14 cellular contexts compared by ENCODE assay signal in the genomic region with DNA sequence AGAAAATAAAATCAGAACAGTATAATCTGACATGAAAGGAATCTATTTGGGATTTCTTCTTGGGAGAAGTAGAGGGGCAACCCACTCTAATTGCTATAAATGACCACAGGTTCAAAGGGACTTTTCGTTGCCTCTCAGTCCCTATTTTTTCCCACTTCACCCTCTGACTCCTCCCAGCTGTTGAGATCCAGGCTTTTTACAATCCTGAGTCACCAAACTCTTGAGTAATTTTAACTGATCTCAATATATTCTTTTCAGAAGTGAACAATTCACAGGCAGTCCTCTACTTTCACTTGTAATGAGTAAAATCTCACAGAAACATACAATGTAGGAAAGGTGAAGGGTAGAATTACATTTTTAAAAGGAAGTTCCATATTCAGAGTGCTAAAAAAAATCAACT. TPM values are rescaled to one million over a fixed set of nuclear protein-coding genes. Genes with fewer than 3 reads are reported as not detected.
DNase-seq lines count a peak whose midpoint lies in the region; ATAC-seq and TF ChIP-seq lines count a peak whose summit lies in the region.
"Had no signal": no experiment of that assay in that cellular context is flagged by ENCODE, and none has a peak within 500 bp of the region (broad histone marks: within the 10 kb centered on the region; RNA-seq: fewer than 3 reads in every experiment).

No MANE protein-coding gene starts in this region.

- no peaks in the 10 kb centered on the region for H3K4me1 ChIP-seq in aorta (ENCODE audit: control insufficient read depth in 1 of 2, insufficient read depth in 2 of 2, low read length in 2 of 2)

- no peak overlapping the region for H3K27ac ChIP-seq in aorta (ENCODE audit: low read depth in 1 of 2, low read length in 2 of 2)
- H3K27ac ChIP-seq: HL-60, VCaP had no signal

- peaks cover 9% of the 10 kb centered on the region for H3K36me3 Mint-ChIP-seq in activated CD4-positive, alpha-beta T cell treated with anti-CD3 and anti-CD28 coated beads for 36 hours (ENCODE audit: low read depth)

- H3K9me3 Mint-ChIP-seq in activated CD4-positive, alpha-beta T cell treated with anti-CD3 and anti-CD28 coated beads for 36 hours (ENCODE audit: low read depth): no peaks in the 10 kb centered on the region

- H3K4me1 Mint-ChIP-seq in activated CD4-positive, alpha-beta T cell treated with anti-CD3 and anti-CD28 coated beads for 36 hours: peaks cover 13% of the 10 kb centered on the region

- 53 to 77% methylated on average over 1 of the region's 1 CpG for WGBS in aorta, 2 donors

- H3K36me3 ChIP-seq in aorta (ENCODE audit: control insufficient read depth in 1 of 2, insufficient read depth in 2 of 2, low read length in 1 of 2): no peaks in the 10 kb centered on the region

- CTCF ChIA-PET in activated CD4-positive, alpha-beta T cell treated with anti-CD3 and anti-CD28 coated beads for 36 hours (lab: Charles Lee): interaction anchor here (0.5 to 1.4 kb wide), 11 partner anchors 9 to 1617 kb away, joined by 3 to 8 read pairs (median 3); no protein-coding TSS in a partner anchor

- DNase-seq in activated CD4-positive, alpha-beta T cell treated with anti-CD3 and anti-CD28 coated beads for 36 hours: no peak
- no peak for DNase-seq in activated CD4-positive, alpha-beta T cell treated with anti-CD3 and anti-CD28 coated beads, Interleukin-2, amount 50 U/mL, for 48 hours
- DNase-seq in choroid plexus epithelial cell (ENCODE audit: low read depth) (peak; percentile 75), myocyte (ENCODE audit: low read depth) (peak; percentile 41), aorta (no peak), HUDEP-2 (lab: John Stamatoyannopoulos, UW; ENCODE audit: unreplicated experiment in 76 of 76) (no peak), cerebellar nuclear complex (lab: John Stamatoyannopoulos, UW) (no peak)
- DNase-seq: 8988T, NCI-H187 had no signal

- TF ChIP-seq CTCF in choroid plexus epithelial cell (conservative IDR thresholded peaks at IDR 0.05; ENCODE audit: low read depth, low read length): no peak

- POLR2A ChIA-PET in activated CD4-positive, alpha-beta T cell treated with anti-CD3 and anti-CD28 coated beads for 36 hours (lab: Charles Lee): no interaction called here

- H3K27me3 Mint-ChIP-seq in activated CD4-positive, alpha-beta T cell treated with anti-CD3 and anti-CD28 coated beads for 36 hours: no peaks in the 10 kb centered on the region

- H3K4me3 ChIP-seq in choroid plexus epithelial cell (ENCODE audit: low read depth, low read length) (no peak overlapping the region), aorta (ENCODE audit: low read length in 2 of 2) (no peak overlapping the region)
- H3K4me3 ChIP-seq: coronary artery had no signal

- H3K27ac Mint-ChIP-seq in activated CD4-positive, alpha-beta T cell treated with anti-CD3 and anti-CD28 coated beads for 36 hours: no peak overlapping the region

- intact Hi-C loops in activated CD4-positive, alpha-beta T cell treated with anti-CD3 and anti-CD28 coated beads for 36 hours (cut with DNase I, micrococcal nuclease): no loop called here
- intact Hi-C loops in aorta (cut with DNase I): no loop called here

- no peaks in the 10 kb centered on the region for H3K27me3 ChIP-seq in aorta (ENCODE audit: control insufficient read depth in 1 of 2, insufficient read depth in 2 of 2, low read length in 1 of 2)

- peak; percentile 49 for ATAC-seq in activated CD4-positive, alpha-beta T cell treated with anti-CD3 and anti-CD28 coated beads for 36 hours
- ATAC-seq in aorta (ENCODE audit: low FRiP score): peak; percentile 58
- ATAC-seq in HG03108 (IDR thresholded peaks at IDR 0.05; ENCODE audit: unreplicated experiment): no peak

- no peaks in the 10 kb centered on the region for H3K9me3 ChIP-seq in aorta (ENCODE audit: control insufficient read depth, low read length)

- H3K4me3 Mint-ChIP-seq in activated CD4-positive, alpha-beta T cell treated with anti-CD3 and anti-CD28 coated beads for 36 hours: no peak overlapping the region

RNA-seq across cellular contexts. Expression of gene EIF4E3, which starts 44.6 kb away (rescaled TPM):
- total RNA-seq in activated CD4-positive, alpha-beta T cell treated with anti-CD3 and anti-CD28 coated beads for 36 hours: 10 to 100 TPM; 28.7 to 29.7 TPM
- total RNA-seq in myocyte: 0.42 and 0.64 TPM in 2 replicates
- polyA plus RNA-seq in myocyte (2012): 1.4 TPM
- 10 to 100 TPM; 22.2 to 29.3 TPM for total RNA-seq in aorta
- polyA plus RNA-seq in aorta: 10 to 100 TPM; 10.2 to 21.7 TPM
- total RNA-seq: G401 had no signal

Comparison
In these comparisons a context has a peak if more than half of its experiments do, and no peak if none do; other contexts are left out.
1. DNase-seq: peak in choroid plexus epithelial cell (single experiment) and myocyte (single experiment); none in activated CD4-positive, alpha-beta T cell treated with anti-CD3 and anti-CD28 coated beads for 36 hours (single experiment), activated CD4-positive, alpha-beta T cell treated with anti-CD3 and anti-CD28 coated beads, Interleukin-2, amount 50 U/mL, for 48 hours (0 of 2), aorta (0 of 2), HUDEP-2 (0 of 76) and cerebellar nuclear complex (0 of 2).
2. RNA of gene EIF4E3, which starts 44.6 kb away (total RNA-seq): 28.7 to 29.7 TPM in activated CD4-positive, alpha-beta T cell treated with anti-CD3 and anti-CD28 coated beads for 36 hours and 22.2 to 29.3 TPM in aorta; 0.42 to 0.64 TPM in myocyte; every median in the first group is over 10 times any median in the second.